In genomic region chr2:71813801-71814470, GRCh38 we compare ENCODE assay signal across 19 cellular contexts.
DNase-seq lines count a peak whose midpoint lies in the region; ATAC-seq and TF ChIP-seq lines count a peak whose summit lies in the region.
"Had no signal": no experiment of that assay in that cellular context is flagged by ENCODE, and none has a peak within 500 bp of the region (broad histone marks: within the 10 kb centered on the region; RNA-seq: fewer than 3 reads in every experiment).

No MANE protein-coding gene starts in this region.

- no peaks in the 10 kb centered on the region for H4K20me1 ChIP-seq in H9 (ENCODE audit: control insufficient read depth, insufficient read depth, insufficient read length)
- H4K20me1 ChIP-seq in osteoblast (ENCODE audit: insufficient read depth, low read length): no peaks in the 10 kb centered on the region

- no peak overlapping the region for H3T11ph ChIP-seq in H9 (ENCODE audit: low read length)

- H3K4me3 Mint-ChIP-seq in H9: no peak overlapping the region
- H3K4me3 Mint-ChIP-seq: CD4-positive, alpha-beta T cell had no signal

- no peak overlapping the region for H2AK5ac ChIP-seq in H9 (ENCODE audit: insufficient read length, low read length)

- H3K9me3 ChIP-seq in H9 (ENCODE audit: control insufficient read depth, low read depth, low read length) (no peaks in the 10 kb centered on the region), osteoblast (ENCODE audit: low read depth, low read length) (no peaks in the 10 kb centered on the region)
- H3K9me3 ChIP-seq in effector memory CD4-positive, alpha-beta T cell (ENCODE audit: control insufficient read depth, low read length): no peaks in the 10 kb centered on the region

- no peak overlapping the region for H3K23ac ChIP-seq in H9 (ENCODE audit: insufficient read length, low read depth, low read length)

- WGBS in H9 (ENCODE audit: extremely low coverage, insufficient read length, low lambda C conversion rate): no CpG with 5 or more reads among the region's 4 CpGs

- no peak for ATAC-seq in GM18858 (IDR thresholded peaks at IDR 0.05; ENCODE audit: unreplicated experiment)
- ATAC-seq: SK-N-SH treated with all-trans-retinoic acid at 6 μM for 48 hours had no signal

- H4K91ac ChIP-seq in H9 (ENCODE audit: insufficient read length, low read depth, low read length): no peak overlapping the region

- H2BK12ac ChIP-seq in H9 (ENCODE audit: insufficient read length, low read depth, low read length): no peak overlapping the region

- no peaks in the 10 kb centered on the region for H3K36me3 Mint-ChIP-seq in H9 (ENCODE audit: insufficient read depth in 1 of 3, low read depth in 3 of 3)

- H3K56ac ChIP-seq in H9 (ENCODE audit: insufficient read length, low read depth, low read length): no peak overlapping the region

- TF ChIP-seq CTCF in H9 (conservative IDR thresholded peaks at IDR 0.05) (no peak), coronary artery (IDR thresholded peaks at IDR 0.05) (no peak), osteoblast (IDR thresholded peaks at IDR 0.05; ENCODE audit: extremely low read depth, low read depth, low read length) (no peak)

- H3K4me1 ChIP-seq in H9 (ENCODE audit: insufficient read depth, low read length): no peaks in the 10 kb centered on the region
- no peaks in the 10 kb centered on the region for H3K4me1 ChIP-seq in osteoblast (ENCODE audit: insufficient read depth, low read length)
- no peaks in the 10 kb centered on the region for H3K4me1 ChIP-seq in effector memory CD4-positive, alpha-beta T cell (ENCODE audit: control insufficient read depth, insufficient read depth, low read length, poor library complexity, severe bottlenecking)

- no peak overlapping the region for H2BK5ac ChIP-seq in H9 (ENCODE audit: insufficient read length, low read length)

- H2BK20ac ChIP-seq in H9 (ENCODE audit: low read depth, low read length, poor library complexity, severe bottlenecking): no peak overlapping the region

- H3K79me2 ChIP-seq in H9 (ENCODE audit: insufficient read depth, low read length) (no peaks in the 10 kb centered on the region), osteoblast (ENCODE audit: insufficient read depth, low read length) (no peaks in the 10 kb centered on the region)

- no peak overlapping the region for H3K27ac ChIP-seq in H9 (ENCODE audit: insufficient read length, low read depth, low read length)
- H3K27ac ChIP-seq in coronary artery: no peak overlapping the region
- H3K27ac ChIP-seq in osteoblast (ENCODE audit: low read depth, low read length): no peak overlapping the region
- H3K27ac ChIP-seq in effector memory CD4-positive, alpha-beta T cell (ENCODE audit: insufficient read depth, low read length, poor library complexity, severe bottlenecking): no peak overlapping the region
- H3K27ac ChIP-seq: 22Rv1 had no signal

- H3K18ac ChIP-seq in H9 (ENCODE audit: insufficient read length, low read depth, low read length): no peak overlapping the region

- H3K27me3 Mint-ChIP-seq in H9 (ENCODE audit: low read depth): peaks cover 7% of the 10 kb centered on the region

- DNase-seq in DMS53 (lab: John Stamatoyannopoulos, UW) (peak; percentile 33), DMS53 treated with DMSO at 0.1 percent for 48 hours (lab: John Stamatoyannopoulos, UW; ENCODE audit: unreplicated experiment) (no peak), H9 (peak; percentile 12), coronary artery (ENCODE audit: low spot score) (peak; percentile 38), osteoblast (ENCODE audit: insufficient read length, low spot score, missing footprints) (peak; percentile 56), NCI-H2029 treated with DMSO at 0.1 percent for 48 hours (lab: John Stamatoyannopoulos, UW) (no peak)
- DNase-seq in effector memory CD4-positive, alpha-beta T cell: no peak
- DNase-seq: Calu3; CD4-positive, alpha-beta T cell; DND-41; GF-D8; Karpas-422; MV-4-11; NCI-H1436 treated with DMSO at 0.1 percent for 48 hours; NCI-H2081 treated with DMSO at 0.1 percent for 48 hours; SHP77 had no signal

- H3K27me3 ChIP-seq in H9 (ENCODE audit: insufficient read depth, low read length) (no peaks in the 10 kb centered on the region), osteoblast (ENCODE audit: insufficient read depth, low read length) (peaks cover 12% of the 10 kb centered on the region)
- no peaks in the 10 kb centered on the region for H3K27me3 ChIP-seq in effector memory CD4-positive, alpha-beta T cell (replicated peaks; ENCODE audit: control insufficient read depth, insufficient read depth, low read length, poor library complexity, severe bottlenecking)

- no peak overlapping the region; the same call in 1 of the 2 replicates for H3K14ac ChIP-seq in H9 (ENCODE audit: insufficient read depth, low read length)

- H3K23me2 ChIP-seq in H9 (ENCODE audit: insufficient read length, low read depth, low read length, poor library complexity, severe bottlenecking): no peaks in the 10 kb centered on the region

- H2BK15ac ChIP-seq in H9 (ENCODE audit: low read depth, low read length): no peak overlapping the region

- H3K4me3 ChIP-seq in coronary artery: no peak overlapping the region
- H3K4me3 ChIP-seq in osteoblast (ENCODE audit: insufficient read depth, low read length): no peak overlapping the region
- no peak overlapping the region for H3K4me3 ChIP-seq in effector memory CD4-positive, alpha-beta T cell (ENCODE audit: insufficient read depth, low read depth, low read length, poor library complexity, severe bottlenecking)

- H2AFZ ChIP-seq in H9 (ENCODE audit: low read length): no peak overlapping the region
- H2AFZ ChIP-seq in osteoblast (ENCODE audit: low read length): no peak overlapping the region

- H3K36me3 ChIP-seq in osteoblast (ENCODE audit: insufficient read depth, low read length): no peaks in the 10 kb centered on the region
- no peaks in the 10 kb centered on the region for H3K36me3 ChIP-seq in effector memory CD4-positive, alpha-beta T cell (ENCODE audit: control insufficient read depth, insufficient read depth, low read length)

- H3K4ac ChIP-seq in H9 (ENCODE audit: low read depth, low read length): no peak overlapping the region

- H2BK120ac ChIP-seq in H9 (ENCODE audit: low read depth, low read length, poor library complexity, severe bottlenecking): no peak overlapping the region

- no peaks in the 10 kb centered on the region; a peak in 2 of 5 replicates for H3K9me3 Mint-ChIP-seq in H9
- H3K9me3 Mint-ChIP-seq: CD4-positive, alpha-beta T cell had no signal

- no peak overlapping the region for H3K9ac ChIP-seq in H9 (ENCODE audit: extremely low read depth, insufficient read length, low read length)

- no peaks in the 10 kb centered on the region for H3K4me1 Mint-ChIP-seq in H9

- no peak overlapping the region for H4K5ac ChIP-seq in H9 (ENCODE audit: insufficient read length, low read depth, low read length)

- H3K27ac Mint-ChIP-seq in H9: no peak overlapping the region
- H3K27ac Mint-ChIP-seq: CD4-positive, alpha-beta T cell had no signal

- H3K4me2 ChIP-seq in H9 (ENCODE audit: insufficient read depth, insufficient read length, low read length): no peak overlapping the region
- H3K4me2 ChIP-seq in osteoblast (ENCODE audit: insufficient read depth, low read length): no peak overlapping the region

- no peak overlapping the region for H4K8ac ChIP-seq in H9 (replicated peaks; ENCODE audit: insufficient read length, low read depth, low read length)

- H3K79me1 ChIP-seq in H9 (ENCODE audit: insufficient read depth, low read depth, low read length, poor library complexity, severe bottlenecking): no peaks in the 10 kb centered on the region

Comparison
In these comparisons a context has a peak if more than half of its experiments do, and no peak if none do; other contexts are left out.
1. DNase-seq: peak in DMS53 (single experiment), H9 (single experiment), coronary artery (single experiment) and osteoblast (single experiment); none in DMS53 treated with DMSO at 0.1 percent for 48 hours (single experiment), NCI-H2029 treated with DMSO at 0.1 percent for 48 hours (single experiment) and effector memory CD4-positive, alpha-beta T cell (0 of 3).